ENCODE assay signal across 20 cellular contexts in genomic region chr1:185224132-185224531, GRCh38.
"Had no signal": no experiment of that assay in that cellular context is flagged by ENCODE, and none has a peak within 500 bp of the region (broad histone marks: within the 10 kb centered on the region; RNA-seq: fewer than 3 reads in every experiment).

No MANE protein-coding gene starts in this region.

- DNase-seq: Kasumi-1, MM.1S, NCI-H1092 treated with DMSO at 0.1 percent for 48 hours, NCI-H1436, NCI-H187, NCI-H2029, NCI-H2081 treated with DMSO at 0.1 percent for 48 hours, NCI-H2171, NCI-H226, NCI-H446, NCI-H510A, NCI-H524 treated with DMSO at 0.1 percent for 48 hours, NCI-H69, NCI-H774, RPMI8226, SHP77, SK-N-SH, SW 1271 had no signal

- H3K27ac ChIP-seq: KMS-11 had no signal

- H3K4me2 ChIP-seq: KMS-11, SK-N-SH had no signal

- FAIRE-seq: RCC 7860 had no signal

- H3K9ac ChIP-seq: KMS-11, SK-N-SH had no signal
